21 cellular contexts compared by ENCODE assay signal in genomic region chr1:61979729-61980128, GRCh38.
"Had no signal": no experiment of that assay in that cellular context is flagged by ENCODE, and none has a peak within 500 bp of the region (broad histone marks: within the 10 kb centered on the region; RNA-seq: fewer than 3 reads in every experiment).

No MANE protein-coding gene starts in this region.

- H3K4me1 ChIP-seq: gastroesophageal sphincter, spleen, testis, tibial nerve, upper lobe of right lung, vagina had no signal

- DNase-seq: effector memory CD4-positive, alpha-beta T cell; glutamatergic neuron; mammary epithelial cell; mucosa of descending colon; naive thymus-derived CD8-positive, alpha-beta T cell; ovary; psoas muscle; retina; right lobe of liver; spleen; stimulated activated CD4-positive, alpha-beta T cell treated with anti-CD3 and anti-CD28 coated beads, Interleukin-15, amount 100 ng/mL, for 24 hours; stimulated activated CD4-positive, alpha-beta T cell treated with anti-CD3 and anti-CD28 coated beads, Interleukin-1b, Interleukin-23, amount 100 ng/mL, for 48 hours; stimulated activated CD4-positive, alpha-beta T cell treated with anti-CD3 and anti-CD28 coated beads, Interleukin-4, amount 100 ng/mL, for 4 hours; stimulated activated naive B cell treated with anti-CD40 and anti-IgM and Interleukin-4, amounts not matched to agents 10 μg/mL and 1 μg/mL and 100 μg/mL, for 72 hours; stimulated activated naive CD8-positive, alpha-beta T cell treated with anti-CD3 and anti-CD28 coated beads, Interleukin-15, amount 100 ng/mL, for 72 hours; testis; upper lobe of right lung had no signal

- H3K4me3 Mint-ChIP-seq: naive thymus-derived CD8-positive, alpha-beta T cell; stimulated activated naive B cell treated with anti-CD40 and anti-IgM and Interleukin-4, amounts not matched to agents 10 μg/mL and 1 μg/mL and 100 μg/mL, for 72 hours; stimulated activated naive CD8-positive, alpha-beta T cell treated with anti-CD3 and anti-CD28 coated beads, Interleukin-15, amount 100 ng/mL, for 72 hours had no signal

- H3K4me1 Mint-ChIP-seq: stimulated activated naive B cell treated with anti-CD40 and anti-IgM and Interleukin-4, amounts not matched to agents 10 μg/mL and 1 μg/mL and 100 μg/mL, for 72 hours had no signal

- H3K27ac ChIP-seq: gastroesophageal sphincter, ovary, psoas muscle, right lobe of liver, spleen, testis, tibial nerve, upper lobe of right lung, vagina had no signal

- H3K27me3 Mint-ChIP-seq: naive thymus-derived CD8-positive, alpha-beta T cell; stimulated activated naive B cell treated with anti-CD40 and anti-IgM and Interleukin-4, amounts not matched to agents 10 μg/mL and 1 μg/mL and 100 μg/mL, for 72 hours; stimulated activated naive CD8-positive, alpha-beta T cell treated with anti-CD3 and anti-CD28 coated beads, Interleukin-15, amount 100 ng/mL, for 72 hours had no signal

- H3K27me3 ChIP-seq: gastroesophageal sphincter, ovary, right lobe of liver, spleen, testis, tibial nerve, upper lobe of right lung, vagina had no signal

- H3K9me3 Mint-ChIP-seq: naive thymus-derived CD8-positive, alpha-beta T cell; stimulated activated naive B cell treated with anti-CD40 and anti-IgM and Interleukin-4, amounts not matched to agents 10 μg/mL and 1 μg/mL and 100 μg/mL, for 72 hours; stimulated activated naive CD8-positive, alpha-beta T cell treated with anti-CD3 and anti-CD28 coated beads, Interleukin-15, amount 100 ng/mL, for 72 hours had no signal

- H3K9me3 ChIP-seq: gastroesophageal sphincter, mucosa of descending colon, ovary, psoas muscle, right lobe of liver, spleen, testis, tibial nerve, upper lobe of right lung, vagina had no signal

- H3K27ac Mint-ChIP-seq: stimulated activated naive B cell treated with anti-CD40 and anti-IgM and Interleukin-4, amounts not matched to agents 10 μg/mL and 1 μg/mL and 100 μg/mL, for 72 hours; stimulated activated naive CD8-positive, alpha-beta T cell treated with anti-CD3 and anti-CD28 coated beads, Interleukin-15, amount 100 ng/mL, for 72 hours had no signal

- H3K36me3 Mint-ChIP-seq: stimulated activated naive B cell treated with anti-CD40 and anti-IgM and Interleukin-4, amounts not matched to agents 10 μg/mL and 1 μg/mL and 100 μg/mL, for 72 hours had no signal

- ATAC-seq: esophagus mucosa; gastroesophageal sphincter; mucosa of descending colon; naive thymus-derived CD8-positive, alpha-beta T cell; psoas muscle; right lobe of liver; stimulated activated naive B cell treated with anti-CD40 and anti-IgM and Interleukin-4, amounts not matched to agents 10 μg/mL and 1 μg/mL and 100 μg/mL, for 72 hours; stimulated activated naive CD8-positive, alpha-beta T cell treated with anti-CD3 and anti-CD28 coated beads, Interleukin-15, amount 100 ng/mL, for 72 hours; upper lobe of right lung had no signal

- H3K4me3 ChIP-seq: gastroesophageal sphincter, mucosa of descending colon, ovary, psoas muscle, right lobe of liver, spleen, testis, tibial nerve, upper lobe of right lung, vagina had no signal

- H3K36me3 ChIP-seq: gastroesophageal sphincter, ovary, right lobe of liver, spleen, tibial nerve, upper lobe of right lung, vagina had no signal
